1 cellular context compared by ENCODE assay signal in the genomic region with DNA sequence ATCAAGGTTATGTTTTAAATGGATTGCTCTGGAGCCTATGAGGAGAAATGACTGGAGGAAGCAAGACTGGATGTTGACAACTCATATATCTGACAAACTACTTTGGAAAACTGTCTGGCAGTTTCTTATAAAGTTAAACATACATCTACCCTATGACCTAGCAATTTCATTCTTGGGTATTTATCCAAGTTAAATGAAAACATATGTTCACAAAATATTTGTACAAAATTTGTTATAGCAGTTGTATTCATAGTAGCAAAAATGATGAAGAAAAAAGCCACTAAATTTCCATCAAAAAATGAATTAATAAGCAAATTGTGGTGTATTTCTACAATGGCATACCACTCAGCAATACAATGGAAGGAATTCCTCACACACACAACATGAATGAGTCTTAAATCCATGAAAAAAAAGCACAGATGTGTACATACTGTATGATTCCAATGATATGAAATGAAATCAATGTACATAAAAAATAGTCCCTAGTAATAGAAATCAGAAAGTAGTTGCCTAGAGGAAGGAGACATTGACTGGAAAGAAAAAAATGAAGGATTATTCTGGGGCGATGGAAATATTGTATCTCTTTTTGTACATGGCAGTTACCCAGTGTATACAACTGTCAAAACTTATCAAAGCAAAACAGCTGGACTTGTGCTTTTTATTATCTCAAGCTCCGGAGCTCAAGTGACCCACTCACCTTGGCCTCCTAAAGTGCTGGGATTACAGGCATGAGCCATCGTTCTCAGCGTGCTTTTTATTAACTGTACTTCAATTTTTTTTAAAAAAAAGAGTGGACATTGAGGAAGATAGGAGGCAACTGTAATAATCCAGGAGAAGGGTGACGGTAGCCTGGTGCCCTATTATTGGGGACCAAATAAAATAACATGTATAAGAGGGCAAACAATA.
TF ChIP-seq lines count a peak whose summit lies in the region.

No MANE protein-coding gene starts in this region.

TF ChIP-seq in K562, 482 proteins besides CTCF, POLR2A, EP300 and RAD21 (continued from another document and continues in another):
- TF ChIP-seq TAF7 (tag; IDR thresholded peaks at IDR 0.05) (no peak), NR2C1 (IDR thresholded peaks at IDR 0.05) (no peak), NR2C1 (tag; IDR thresholded peaks at IDR 0.05) (peak; percentile 24; the same call in 1 of the 2 replicates), GTF2A2 (tag; IDR thresholded peaks at IDR 0.05) (no peak), KLF6 (CRISPR knock-in tag; IDR thresholded peaks at IDR 0.05; ENCODE audit: borderline replicate concordance) (no peak), ZBTB8A (IDR thresholded peaks at IDR 0.05; ENCODE audit: partially characterized antibody) (peak; percentile 34), KAT8 (IDR thresholded peaks at IDR 0.05; ENCODE audit: low read depth) (no peak), KLF16 (IDR thresholded peaks at IDR 0.05) (peak; percentile 66; the same call in 1 of the 2 replicates), RCOR1 (IDR thresholded peaks at IDR 0.05; ENCODE audit: borderline replicate concordance in 1 of 2, low read depth in 2 of 2, low read length in 2 of 2) (peak in 1 of 2 experiments; percentile 72; a peak in 1 of 4 replicates), DMBX1 (CRISPR knock-in tag; IDR thresholded peaks at IDR 0.05; ENCODE audit: borderline replicate concordance) (0 out of 2 replicates have a peak, but pooled peaks have one; percentile 29), BHLHE40 (IDR thresholded peaks at IDR 0.05; ENCODE audit: low read length) (peak; percentile 59; the same call in 1 of the 2 replicates), JUND (IDR thresholded peaks at IDR 0.05; ENCODE audit: borderline replicate concordance, low read depth, low read length) (peak; percentile 63; the same call in 1 of the 2 replicates), JUND (tag; IDR thresholded peaks at IDR 0.05; ENCODE audit: borderline replicate concordance, low read depth, low read length) (no peak; the same call in 1 of the 3 replicates), SRSF9 (IDR thresholded peaks at IDR 0.05; ENCODE audit: borderline replicate concordance, low read depth, low read length) (no peak), GATA2 (CRISPR knock-in tag; IDR thresholded peaks at IDR 0.05) (peak; percentile 63; the same call in 1 of the 2 replicates), SNIP1 (IDR thresholded peaks at IDR 0.05; ENCODE audit: low read depth) (no peak), TEAD1 (CRISPR knock-in tag; IDR thresholded peaks at IDR 0.05) (no peak), SETDB1 (IDR thresholded peaks at IDR 0.05; ENCODE audit: low read length) (no peak), TAF9B (IDR thresholded peaks at IDR 0.05; ENCODE audit: partially characterized antibody) (peak; percentile 53), ARNT (IDR thresholded peaks at IDR 0.05) (peak; percentile 61 to 72; a peak in 2 of 4 replicates), MBD2 (IDR thresholded peaks at IDR 0.05; ENCODE audit: borderline replicate concordance, low read depth) (peak; percentile 35; the same call in 1 of the 2 replicates), ARID1B (IDR thresholded peaks at IDR 0.05) (peak; percentile 97), ETV6 (IDR thresholded peaks at IDR 0.05; ENCODE audit: borderline replicate concordance in 1 of 2, low read depth in 2 of 2, low read length in 1 of 2) (no peak), ETV6 (CRISPR knock-in tag; IDR thresholded peaks at IDR 0.05; ENCODE audit: borderline replicate concordance) (no peak), CCNT2 (IDR thresholded peaks at IDR 0.05; ENCODE audit: borderline replicate concordance, extremely low read depth, insufficient read length, low read depth, low read length) (peak; percentile 61), NFIC (IDR thresholded peaks at IDR 0.05) (peak; percentile 50; the same call in 1 of the 2 replicates), MYBL2 (IDR thresholded peaks at IDR 0.05; ENCODE audit: low read depth) (peak; percentile 42; the same call in 1 of the 2 replicates), MYBL2 (CRISPR knock-in tag; IDR thresholded peaks at IDR 0.05; ENCODE audit: borderline replicate concordance) (no peak), CBX3 (IDR thresholded peaks at IDR 0.05; ENCODE audit: borderline replicate concordance in 1 of 2, low read length in 2 of 2) (no peak), SIRT6 (IDR thresholded peaks at IDR 0.05; ENCODE audit: low read depth, low read length) (no peak), ZNF589 (CRISPR knock-in tag; IDR thresholded peaks at IDR 0.05; ENCODE audit: low read depth) (0 out of 2 replicates have a peak, but pooled peaks have one; percentile 82), NFE2 (IDR thresholded peaks at IDR 0.05; ENCODE audit: low read depth) (peak; percentile 47; the same call in 1 of the 2 replicates), MYC (IDR thresholded peaks at IDR 0.05; ENCODE audit: low read depth, low read length) (peak; percentile 11; the same call in 1 of the 2 replicates), MYC (CRISPR knock-in tag; IDR thresholded peaks at IDR 0.05; ENCODE audit: borderline replicate concordance, low read depth) (no peak; the same call in 1 of the 2 replicates), STAT5A (IDR thresholded peaks at IDR 0.05; ENCODE audit: borderline replicate concordance, low read length) (peak; percentile 77), ZNF384 (IDR thresholded peaks at IDR 0.05; ENCODE audit: low read depth, low read length) (peak; percentile 51), MEF2A (IDR thresholded peaks at IDR 0.05; ENCODE audit: control insufficient read depth, low read depth, low read length) (peak; percentile 71; the same call in 1 of the 2 replicates), ELF2 (CRISPR knock-in tag; IDR thresholded peaks at IDR 0.05) (no peak), HNRNPK (IDR thresholded peaks at IDR 0.05; ENCODE audit: low read depth, low read length, poor library complexity, severe bottlenecking) (no peak), DIDO1 (tag; IDR thresholded peaks at IDR 0.05; ENCODE audit: low read depth) (no peak), MTA3 (IDR thresholded peaks at IDR 0.05; ENCODE audit: borderline replicate concordance) (peak; percentile 11; the same call in 1 of the 2 replicates)
- TF ChIP-seq, protein P1, sequence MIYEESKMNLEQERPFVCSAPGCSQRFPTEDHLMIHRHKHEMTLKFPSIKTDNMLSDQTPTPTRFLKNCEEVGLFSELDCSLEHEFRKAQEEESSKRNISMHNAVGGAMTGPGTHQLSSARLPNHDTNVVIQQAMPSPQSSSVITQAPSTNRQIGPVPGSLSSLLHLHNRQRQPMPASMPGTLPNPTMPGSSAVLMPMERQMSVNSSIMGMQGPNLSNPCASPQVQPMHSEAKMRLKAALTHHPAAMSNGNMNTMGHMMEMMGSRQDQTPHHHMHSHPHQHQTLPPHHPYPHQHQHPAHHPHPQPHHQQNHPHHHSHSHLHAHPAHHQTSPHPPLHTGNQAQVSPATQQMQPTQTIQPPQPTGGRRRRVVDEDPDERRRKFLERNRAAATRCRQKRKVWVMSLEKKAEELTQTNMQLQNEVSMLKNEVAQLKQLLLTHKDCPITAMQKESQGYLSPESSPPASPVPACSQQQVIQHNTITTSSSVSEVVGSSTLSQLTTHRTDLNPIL (CRISPR knock-in tag; IDR thresholded peaks at IDR 0.05) = no peak
- TF ChIP-seq, protein P2, sequence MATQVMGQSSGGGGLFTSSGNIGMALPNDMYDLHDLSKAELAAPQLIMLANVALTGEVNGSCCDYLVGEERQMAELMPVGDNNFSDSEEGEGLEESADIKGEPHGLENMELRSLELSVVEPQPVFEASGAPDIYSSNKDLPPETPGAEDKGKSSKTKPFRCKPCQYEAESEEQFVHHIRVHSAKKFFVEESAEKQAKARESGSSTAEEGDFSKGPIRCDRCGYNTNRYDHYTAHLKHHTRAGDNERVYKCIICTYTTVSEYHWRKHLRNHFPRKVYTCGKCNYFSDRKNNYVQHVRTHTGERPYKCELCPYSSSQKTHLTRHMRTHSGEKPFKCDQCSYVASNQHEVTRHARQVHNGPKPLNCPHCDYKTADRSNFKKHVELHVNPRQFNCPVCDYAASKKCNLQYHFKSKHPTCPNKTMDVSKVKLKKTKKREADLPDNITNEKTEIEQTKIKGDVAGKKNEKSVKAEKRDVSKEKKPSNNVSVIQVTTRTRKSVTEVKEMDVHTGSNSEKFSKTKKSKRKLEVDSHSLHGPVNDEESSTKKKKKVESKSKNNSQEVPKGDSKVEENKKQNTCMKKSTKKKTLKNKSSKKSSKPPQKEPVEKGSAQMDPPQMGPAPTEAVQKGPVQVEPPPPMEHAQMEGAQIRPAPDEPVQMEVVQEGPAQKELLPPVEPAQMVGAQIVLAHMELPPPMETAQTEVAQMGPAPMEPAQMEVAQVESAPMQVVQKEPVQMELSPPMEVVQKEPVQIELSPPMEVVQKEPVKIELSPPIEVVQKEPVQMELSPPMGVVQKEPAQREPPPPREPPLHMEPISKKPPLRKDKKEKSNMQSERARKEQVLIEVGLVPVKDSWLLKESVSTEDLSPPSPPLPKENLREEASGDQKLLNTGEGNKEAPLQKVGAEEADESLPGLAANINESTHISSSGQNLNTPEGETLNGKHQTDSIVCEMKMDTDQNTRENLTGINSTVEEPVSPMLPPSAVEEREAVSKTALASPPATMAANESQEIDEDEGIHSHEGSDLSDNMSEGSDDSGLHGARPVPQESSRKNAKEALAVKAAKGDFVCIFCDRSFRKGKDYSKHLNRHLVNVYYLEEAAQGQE (CRISPR knock-in tag; IDR thresholded peaks at IDR 0.05; ENCODE audit: low read depth) = no peak
- TF ChIP-seq, protein P3, sequence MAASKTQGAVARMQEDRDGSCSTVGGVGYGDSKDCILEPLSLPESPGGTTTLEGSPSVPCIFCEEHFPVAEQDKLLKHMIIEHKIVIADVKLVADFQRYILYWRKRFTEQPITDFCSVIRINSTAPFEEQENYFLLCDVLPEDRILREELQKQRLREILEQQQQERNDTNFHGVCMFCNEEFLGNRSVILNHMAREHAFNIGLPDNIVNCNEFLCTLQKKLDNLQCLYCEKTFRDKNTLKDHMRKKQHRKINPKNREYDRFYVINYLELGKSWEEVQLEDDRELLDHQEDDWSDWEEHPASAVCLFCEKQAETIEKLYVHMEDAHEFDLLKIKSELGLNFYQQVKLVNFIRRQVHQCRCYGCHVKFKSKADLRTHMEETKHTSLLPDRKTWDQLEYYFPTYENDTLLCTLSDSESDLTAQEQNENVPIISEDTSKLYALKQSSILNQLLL (CRISPR knock-in tag; IDR thresholded peaks at IDR 0.05; ENCODE audit: borderline replicate concordance) = no peak
- TF ChIP-seq, protein P4, sequence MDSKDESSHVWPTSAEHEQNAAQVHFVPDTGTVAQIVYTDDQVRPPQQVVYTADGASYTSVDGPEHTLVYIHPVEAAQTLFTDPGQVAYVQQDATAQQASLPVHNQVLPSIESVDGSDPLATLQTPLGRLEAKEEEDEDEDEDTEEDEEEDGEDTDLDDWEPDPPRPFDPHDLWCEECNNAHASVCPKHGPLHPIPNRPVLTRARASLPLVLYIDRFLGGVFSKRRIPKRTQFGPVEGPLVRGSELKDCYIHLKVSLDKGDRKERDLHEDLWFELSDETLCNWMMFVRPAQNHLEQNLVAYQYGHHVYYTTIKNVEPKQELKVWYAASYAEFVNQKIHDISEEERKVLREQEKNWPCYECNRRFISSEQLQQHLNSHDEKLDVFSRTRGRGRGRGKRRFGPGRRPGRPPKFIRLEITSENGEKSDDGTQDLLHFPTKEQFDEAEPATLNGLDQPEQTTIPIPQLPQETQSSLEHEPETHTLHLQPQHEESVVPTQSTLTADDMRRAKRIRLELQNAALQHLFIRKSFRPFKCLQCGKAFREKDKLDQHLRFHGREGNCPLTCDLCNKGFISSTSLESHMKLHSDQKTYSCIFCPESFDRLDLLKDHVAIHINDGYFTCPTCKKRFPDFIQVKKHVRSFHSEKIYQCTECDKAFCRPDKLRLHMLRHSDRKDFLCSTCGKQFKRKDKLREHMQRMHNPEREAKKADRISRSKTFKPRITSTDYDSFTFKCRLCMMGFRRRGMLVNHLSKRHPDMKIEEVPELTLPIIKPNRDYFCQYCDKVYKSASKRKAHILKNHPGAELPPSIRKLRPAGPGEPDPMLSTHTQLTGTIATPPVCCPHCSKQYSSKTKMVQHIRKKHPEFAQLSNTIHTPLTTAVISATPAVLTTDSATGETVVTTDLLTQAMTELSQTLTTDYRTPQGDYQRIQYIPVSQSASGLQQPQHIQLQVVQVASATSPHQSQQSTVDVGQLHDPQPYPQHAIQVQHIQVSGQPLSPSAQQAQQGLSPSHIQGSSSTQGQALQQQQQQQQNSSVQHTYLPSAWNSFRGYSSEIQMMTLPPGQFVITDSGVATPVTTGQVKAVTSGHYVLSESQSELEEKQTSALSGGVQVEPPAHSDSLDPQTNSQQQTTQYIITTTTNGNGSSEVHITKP (IDR thresholded peaks at IDR 0.05; ENCODE audit: partially characterized antibody) = no peak
- TF ChIP-seq, protein P5, sequence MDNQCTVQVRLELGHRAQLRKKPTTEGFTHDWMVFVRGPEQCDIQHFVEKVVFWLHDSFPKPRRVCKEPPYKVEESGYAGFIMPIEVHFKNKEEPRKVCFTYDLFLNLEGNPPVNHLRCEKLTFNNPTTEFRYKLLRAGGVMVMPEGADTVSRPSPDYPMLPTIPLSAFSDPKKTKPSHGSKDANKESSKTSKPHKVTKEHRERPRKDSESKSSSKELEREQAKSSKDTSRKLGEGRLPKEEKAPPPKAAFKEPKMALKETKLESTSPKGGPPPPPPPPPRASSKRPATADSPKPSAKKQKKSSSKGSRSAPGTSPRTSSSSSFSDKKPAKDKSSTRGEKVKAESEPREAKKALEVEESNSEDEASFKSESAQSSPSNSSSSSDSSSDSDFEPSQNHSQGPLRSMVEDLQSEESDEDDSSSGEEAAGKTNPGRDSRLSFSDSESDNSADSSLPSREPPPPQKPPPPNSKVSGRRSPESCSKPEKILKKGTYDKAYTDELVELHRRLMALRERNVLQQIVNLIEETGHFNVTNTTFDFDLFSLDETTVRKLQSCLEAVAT (IDR thresholded peaks at IDR 0.05) = peak in 1 of 2 experiments; percentile 33; a peak in 1 of 4 replicates
- TF ChIP-seq, protein P6, sequence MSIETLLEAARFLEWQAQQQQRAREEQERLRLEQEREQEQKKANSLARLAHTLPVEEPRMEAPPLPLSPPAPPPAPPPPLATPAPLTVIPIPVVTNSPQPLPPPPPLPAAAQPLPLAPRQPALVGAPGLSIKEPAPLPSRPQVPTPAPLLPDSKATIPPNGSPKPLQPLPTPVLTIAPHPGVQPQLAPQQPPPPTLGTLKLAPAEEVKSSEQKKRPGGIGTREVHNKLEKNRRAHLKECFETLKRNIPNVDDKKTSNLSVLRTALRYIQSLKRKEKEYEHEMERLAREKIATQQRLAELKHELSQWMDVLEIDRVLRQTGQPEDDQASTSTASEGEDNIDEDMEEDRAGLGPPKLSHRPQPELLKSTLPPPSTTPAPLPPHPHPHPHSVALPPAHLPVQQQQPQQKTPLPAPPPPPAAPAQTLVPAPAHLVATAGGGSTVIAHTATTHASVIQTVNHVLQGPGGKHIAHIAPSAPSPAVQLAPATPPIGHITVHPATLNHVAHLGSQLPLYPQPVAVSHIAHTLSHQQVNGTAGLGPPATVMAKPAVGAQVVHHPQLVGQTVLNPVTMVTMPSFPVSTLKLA (conservative IDR thresholded peaks at IDR 0.05) = peak; percentile 19 to 71; a peak in 2 of 4 replicates
- TF ChIP-seq, protein P7, sequence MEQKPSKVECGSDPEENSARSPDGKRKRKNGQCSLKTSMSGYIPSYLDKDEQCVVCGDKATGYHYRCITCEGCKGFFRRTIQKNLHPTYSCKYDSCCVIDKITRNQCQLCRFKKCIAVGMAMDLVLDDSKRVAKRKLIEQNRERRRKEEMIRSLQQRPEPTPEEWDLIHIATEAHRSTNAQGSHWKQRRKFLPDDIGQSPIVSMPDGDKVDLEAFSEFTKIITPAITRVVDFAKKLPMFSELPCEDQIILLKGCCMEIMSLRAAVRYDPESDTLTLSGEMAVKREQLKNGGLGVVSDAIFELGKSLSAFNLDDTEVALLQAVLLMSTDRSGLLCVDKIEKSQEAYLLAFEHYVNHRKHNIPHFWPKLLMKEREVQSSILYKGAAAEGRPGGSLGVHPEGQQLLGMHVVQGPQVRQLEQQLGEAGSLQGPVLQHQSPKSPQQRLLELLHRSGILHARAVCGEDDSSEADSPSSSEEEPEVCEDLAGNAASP (IDR thresholded peaks at IDR 0.05) = no peak
